ENCODE assay signal across 1 cellular context in the genomic region with DNA sequence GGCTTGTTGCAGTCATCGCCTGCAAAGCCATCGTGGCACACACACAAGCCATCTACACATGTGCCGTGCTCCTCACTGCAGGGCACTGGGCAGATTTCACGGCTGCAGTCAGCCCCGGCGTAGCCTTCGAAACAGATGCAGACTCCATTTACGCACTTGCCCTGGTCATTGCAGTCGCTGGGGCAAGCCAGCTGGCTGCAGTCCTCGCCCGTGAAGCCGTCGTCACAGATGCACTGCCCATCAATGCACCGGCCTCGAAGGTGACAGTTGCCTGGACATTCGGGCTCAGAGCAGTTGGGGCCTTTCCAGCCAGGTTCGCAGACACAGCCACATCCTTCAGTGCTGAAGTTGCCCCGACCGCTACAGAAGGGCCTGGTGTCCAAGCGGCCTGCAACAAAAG.
TF ChIP-seq lines count a peak whose summit lies in the region.

No MANE protein-coding gene starts in this region.

TF ChIP-seq in H1, 55 proteins besides CTCF, POLR2A, EP300 and RAD21:
- no peak for TF ChIP-seq TAF7 (optimal IDR thresholded peaks at IDR 0.05; ENCODE audit: borderline replicate concordance, low read depth, low read length)
- no peak for TF ChIP-seq NRF1 (IDR thresholded peaks at IDR 0.05; ENCODE audit: low read depth, low read length)
- TF ChIP-seq TAF1 (IDR thresholded peaks at IDR 0.05; ENCODE audit: low read depth, low read length), result no peak
- TF ChIP-seq SIN3A (conservative IDR thresholded peaks at IDR 0.05 in 1 of 2, IDR thresholded peaks at IDR 0.05 in 1 of 2; ENCODE audit: low read depth in 1 of 2, low read length in 2 of 2), result no peak
- TF ChIP-seq CREB1 (IDR thresholded peaks at IDR 0.05), result no peak
- no peak for TF ChIP-seq CEBPB (IDR thresholded peaks at IDR 0.05; ENCODE audit: low read depth, low read length)
- no peak for TF ChIP-seq FOSL1 (IDR thresholded peaks at IDR 0.05; ENCODE audit: insufficient read depth, low read depth, low read length)
- no peak for TF ChIP-seq RXRA (IDR thresholded peaks at IDR 0.05; ENCODE audit: insufficient read depth, low read depth, low read length)
- no peak for TF ChIP-seq KDM4A (IDR thresholded peaks at IDR 0.05; ENCODE audit: low read depth, low read length, severe bottlenecking)
